13 cellular contexts compared by ENCODE assay signal in genomic region chr4:143352720-143353119, GRCh38. TPM values are rescaled to one million over a fixed set of nuclear protein-coding genes. Genes with fewer than 3 reads are reported as not detected.
DNase-seq lines count a peak whose midpoint lies in the region; ATAC-seq and TF ChIP-seq lines count a peak whose summit lies in the region.
"Had no signal": no experiment of that assay in that cellular context is flagged by ENCODE, and none has a peak within 500 bp of the region (broad histone marks: within the 10 kb centered on the region; RNA-seq: fewer than 3 reads in every experiment).

No MANE protein-coding gene starts in this region.

- no peak overlapping the region for H3K9ac ChIP-seq in muscle layer of colon (ENCODE audit: low read length)
- H3K9ac ChIP-seq: GM23248 had no signal

- H3K4me3 ChIP-seq in cardiac muscle cell (no peak overlapping the region), dorsolateral prefrontal cortex (peak overlapping the region in 8 of 59 donors; percentile 3 to 29 (median 10)), muscle layer of colon (ENCODE audit: low read depth in 1 of 2, low read length in 2 of 2) (no peak overlapping the region), upper lobe of right lung (no peak overlapping the region)
- H3K4me3 ChIP-seq: GM23248, SK-N-MC had no signal

- H3K36me3 ChIP-seq in cardiac muscle cell (no peaks in the 10 kb centered on the region), muscle layer of colon (ENCODE audit: insufficient read depth, low read length) (no peaks in the 10 kb centered on the region), upper lobe of right lung (no peaks in the 10 kb centered on the region)

- H3K27ac ChIP-seq in cardiac muscle cell (peak overlapping the region; percentile 46), dorsolateral prefrontal cortex (peak overlapping the region in 56 of 59 donors; percentile 1 to 87 (median 72)), muscle layer of colon (ENCODE audit: low read depth, low read length) (peak overlapping the region; percentile 34), upper lobe of right lung (peak overlapping the region; percentile 40)
- H3K27ac ChIP-seq: GM23248, SK-N-MC had no signal

- H3K27me3 ChIP-seq in cardiac muscle cell, result no peaks in the 10 kb centered on the region
- no peaks in the 10 kb centered on the region for H3K27me3 ChIP-seq in dorsolateral prefrontal cortex
- no peaks in the 10 kb centered on the region for H3K27me3 ChIP-seq in muscle layer of colon (ENCODE audit: control insufficient read depth in 1 of 2, insufficient read depth in 2 of 2, low read length in 2 of 2)
- no peaks in the 10 kb centered on the region for H3K27me3 ChIP-seq in upper lobe of right lung

- H3K9me3 ChIP-seq in cardiac muscle cell (ENCODE audit: low read depth) (no peaks in the 10 kb centered on the region), muscle layer of colon (ENCODE audit: low read length) (no peaks in the 10 kb centered on the region), upper lobe of right lung (no peaks in the 10 kb centered on the region)

- peak in 1 of 2 donors; percentile 27 for DNase-seq in cardiac muscle cell (ENCODE audit: low read depth in 1 of 2, low spot score in 1 of 2)
- no peak for DNase-seq in cardiac septum (ENCODE audit: low spot score)
- DNase-seq in dorsolateral prefrontal cortex, result no peak
- DNase-seq in upper lobe of right lung, result no peak
- no peak for DNase-seq in HCEC 1CT
- no peak for DNase-seq in DMS53 (lab: John Stamatoyannopoulos, UW)
- DNase-seq in T-helper 2 cell, result no peak
- DNase-seq: activated effector memory CD4-positive, alpha-beta T cell treated with Interleukin-2 at 50 U/mL for 16 hours; CD4-positive, CD25-positive, alpha-beta regulatory T cell; GM23248; stimulated activated naive CD8-positive, alpha-beta T cell treated with anti-CD3 and anti-CD28 coated beads, Interleukin-15, amount 100 ng/mL, for 72 hours had no signal

- ATAC-seq in upper lobe of right lung, result no peak
- ATAC-seq: stimulated activated naive CD8-positive, alpha-beta T cell treated with anti-CD3 and anti-CD28 coated beads, Interleukin-15, amount 100 ng/mL, for 72 hours had no signal

- intact Hi-C loops in cardiac septum (cut with DNase I), result no loop called here
- intact Hi-C loops in dorsolateral prefrontal cortex (cut with DNase I), result no loop called here
- intact Hi-C loops in upper lobe of right lung (cut with DNase I), result no loop called here

- peaks cover 63% of the 10 kb centered on the region for H3K4me1 ChIP-seq in cardiac muscle cell (ENCODE audit: low read depth)
- H3K4me1 ChIP-seq in muscle layer of colon (ENCODE audit: insufficient read depth, low read length), result peaks cover 61% of the 10 kb centered on the region
- peaks cover 59% of the 10 kb centered on the region for H3K4me1 ChIP-seq in upper lobe of right lung

- TF ChIP-seq CTCF in cardiac muscle cell (IDR thresholded peaks at IDR 0.05; ENCODE audit: low read depth, low read length), result no peak
- no peak for TF ChIP-seq CTCF in dorsolateral prefrontal cortex (IDR thresholded peaks at IDR 0.05 in 54 of 56, conservative IDR thresholded peaks at IDR 0.05 in 2 of 56; ENCODE audit: low read depth in 1 of 56, partially characterized antibody in 56 of 56)
- TF ChIP-seq CTCF in upper lobe of right lung (IDR thresholded peaks at IDR 0.05), result no peak

RNA-seq across cellular contexts. Expression of gene GAB1, which starts 16.0 kb away (rescaled TPM):
- total RNA-seq in cardiac muscle cell, result 35.8 and 63.9 TPM in 2 replicates
- polyA plus RNA-seq in cardiac muscle cell, result 11.9 and 16.0 TPM in 2 replicates
- total RNA-seq in cardiac septum, result 90.8 TPM
- 100 to 1,000 TPM in 85 of 120 experiments, 10 to 100 TPM in 35; 58.5 to 257 (median 116) TPM for total RNA-seq in dorsolateral prefrontal cortex
- 64.8 TPM for total RNA-seq in upper lobe of right lung
- polyA plus RNA-seq: CD4-positive, CD25-positive, alpha-beta regulatory T cell had no signal
